25 cellular contexts compared by ENCODE assay signal in genomic region chr1:244216836-244217235, GRCh38.
"Had no signal": no experiment of that assay in that cellular context is flagged by ENCODE, and none has a peak within 500 bp of the region (broad histone marks: within the 10 kb centered on the region; RNA-seq: fewer than 3 reads in every experiment).

No MANE protein-coding gene starts in this region.

- H3K27ac ChIP-seq: brain microvascular endothelial cell, foreskin keratinocyte, gastrocnemius medialis, heart left ventricle, WERI-Rb-1 had no signal

- H3K27me3 ChIP-seq: brain microvascular endothelial cell, esophagus muscularis mucosa, foreskin keratinocyte, gastrocnemius medialis had no signal

- DNase-seq: activated B cell treated with CpG ODN at 0.5 μM for 24 hours; activated CD4-positive, alpha-beta T cell treated with anti-CD3 and anti-CD28 coated beads for 48 hours; activated CD4-positive, alpha-beta T cell treated with anti-CD3 and anti-CD28 coated beads, Interleukin-2, amount 50 U/mL, for 1 hour; activated CD4-positive, alpha-beta T cell treated with anti-CD3 and anti-CD28 coated beads, Interleukin-2, amount 50 U/mL, for 48 hours; activated CD8-positive, alpha-beta memory T cell treated with anti-CD3 and anti-CD28 coated beads for 24 hours; activated CD8-positive, alpha-beta T cell treated with anti-CD3 and anti-CD28 coated beads for 36 hours; activated gamma-delta T cell treated with Interleukin-2 at 50 U/mL for 16 hours; activated naive CD4-positive, alpha-beta T cell treated with anti-CD3 and anti-CD28 coated beads, Interleukin-2, amount 50 U/mL, for 16 hours; activated naive CD4-positive, alpha-beta T cell treated with Interleukin-2 at 50 U/mL for 16 hours; activated T-cell treated with anti-CD3 and anti-CD28 coated beads, Interleukin-2, amount 50 U/mL, for 48 hours; amniotic stem cell; brain microvascular endothelial cell; cortex of kidney; dermis blood vessel endothelial cell; effector CD4-positive, alpha-beta T cell; effector memory CD8-positive, alpha-beta T cell; erythroblast; foreskin keratinocyte; gastrocnemius medialis; glutamatergic neuron; heart left ventricle; T-cell; T1000; WERI-Rb-1 had no signal

- H3K4me1 ChIP-seq: foreskin keratinocyte had no signal

- H3K36me3 ChIP-seq: brain microvascular endothelial cell, esophagus muscularis mucosa, gastrocnemius medialis, heart left ventricle, WERI-Rb-1 had no signal

- H3K4me3 ChIP-seq: esophagus muscularis mucosa, gastrocnemius medialis, heart left ventricle had no signal

- H3K9me3 ChIP-seq: gastrocnemius medialis, heart left ventricle had no signal
